Comparison of ENCODE assay signal across 20 cellular contexts in the genomic region with DNA sequence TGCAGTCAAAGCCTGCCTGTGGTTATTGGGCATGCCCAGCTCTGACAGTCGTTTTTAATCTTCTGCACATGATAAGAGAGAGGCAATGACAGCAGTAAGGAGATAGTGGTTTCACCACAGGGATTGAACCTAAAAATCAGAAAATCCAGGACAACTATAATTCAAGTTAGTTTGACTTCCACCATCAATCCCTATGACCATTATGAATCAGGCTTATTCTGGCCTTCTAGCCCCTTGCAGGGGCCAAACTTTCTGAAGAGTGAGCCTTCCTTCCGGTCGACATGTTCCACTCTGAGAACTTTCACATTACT.
"Had no signal": no experiment of that assay in that cellular context is flagged by ENCODE, and none has a peak within 500 bp of the region (broad histone marks: within the 10 kb centered on the region; RNA-seq: fewer than 3 reads in every experiment).

No MANE protein-coding gene starts in this region.

- H3K36me3 ChIP-seq: adrenal gland, ovary, stomach, thoracic aorta had no signal

- H3K9me3 ChIP-seq: adrenal gland, mucosa of descending colon, ovary, stomach, thoracic aorta had no signal

- ATAC-seq: left colon, mucosa of descending colon, natural killer cell had no signal

- H3K27ac Mint-ChIP-seq: activated T-helper 2 cell treated with anti-CD3 and anti-CD28 coated beads, Interferon-gamma antibody, Interleukin-2, Interleukin-4, amounts not matched to agents 10 μg/mL and 5 μg/mL and 100 μg/mL, durations not matched to agents 14 hours and 24 hours and 36 hours; endodermal cell; immature natural killer cell; natural killer cell had no signal

- H3K4me1 Mint-ChIP-seq: endodermal cell, immature natural killer cell, natural killer cell had no signal

- H3K36me3 Mint-ChIP-seq: brain, natural killer cell had no signal

- H3K4me1 ChIP-seq: adrenal gland, stomach had no signal

- H3K4me3 Mint-ChIP-seq: brain, endodermal cell, immature natural killer cell, natural killer cell had no signal

- DNase-seq: activated CD4-positive, alpha-beta T cell treated with anti-CD3 and anti-CD28 coated beads, Interleukin-2, amount 50 U/mL, for 1 hour; activated CD4-positive, CD25-positive, alpha-beta regulatory T cell; activated naive CD4-positive, alpha-beta T cell treated with anti-CD3 and anti-CD28 coated beads, Interleukin-2, amount 50 U/mL, for 16 hours; adrenal gland; cerebellar nuclear complex; immature natural killer cell; left colon; mucosa of descending colon; natural killer cell; ovary; stomach; T-helper 2 cell had no signal

- H3K9me3 Mint-ChIP-seq: endodermal cell had no signal

- H3K27me3 ChIP-seq: adrenal gland, ovary, stomach had no signal

- FAIRE-seq: TTC549, urothelium cell line had no signal

- H3K4me3 ChIP-seq: adrenal gland, lung, mucosa of descending colon, ovary, skin epidermis, stomach, thoracic aorta had no signal

- H3K27me3 Mint-ChIP-seq: brain had no signal

- H3K27ac ChIP-seq: adrenal gland, ovary, skin epidermis, stomach, thoracic aorta had no signal
